12 cellular contexts compared by ENCODE assay signal in genomic region chr2:109185801-109186570, GRCh38. TPM values are rescaled to one million over a fixed set of nuclear protein-coding genes. Genes with fewer than 3 reads are reported as not detected.
DNase-seq lines count a peak whose midpoint lies in the region; ATAC-seq and TF ChIP-seq lines count a peak whose summit lies in the region.
"Had no signal": no experiment of that assay in that cellular context is flagged by ENCODE, and none has a peak within 500 bp of the region (broad histone marks: within the 10 kb centered on the region; RNA-seq: fewer than 3 reads in every experiment).

No MANE protein-coding gene starts in this region.

- H3K4me1 ChIP-seq in testis, result peaks cover 12% of the 10 kb centered on the region

- peak overlapping the region in 1 of 2 donors; percentile 51 for H3K27ac ChIP-seq in testis
- H3K27ac ChIP-seq: cardiac muscle cell had no signal

- no peaks in the 10 kb centered on the region for H3K36me3 Mint-ChIP-seq in T-helper 17 cell (ENCODE audit: low read depth)

- ATAC-seq in HG03045 (IDR thresholded peaks at IDR 0.05; ENCODE audit: unreplicated experiment) (no peak), GM19395 (IDR thresholded peaks at IDR 0.05; ENCODE audit: unreplicated experiment) (no peak), GM21619 (IDR thresholded peaks at IDR 0.05; ENCODE audit: unreplicated experiment) (no peak), T-helper 17 cell (no peak)
- ATAC-seq: activated CD8-positive, alpha-beta T cell treated with anti-CD3 and anti-CD28 coated beads for 36 hours had no signal

- TF ChIP-seq CTCF in epithelial cell of proximal tubule (conservative IDR thresholded peaks at IDR 0.05; ENCODE audit: low read depth, low read length) (no peak), testis (IDR thresholded peaks at IDR 0.05) (no peak)

- H3K4me3 ChIP-seq in MG63 (no peak overlapping the region), epithelial cell of proximal tubule (ENCODE audit: low read depth, low read length) (peak overlapping the region; percentile 0), testis (no peak overlapping the region)
- H3K4me3 ChIP-seq: cardiac muscle cell had no signal

- H3K27me3 ChIP-seq in MG63, result no peaks in the 10 kb centered on the region
- H3K27me3 ChIP-seq in testis, result no peaks in the 10 kb centered on the region
- H3K27me3 ChIP-seq: cardiac muscle cell had no signal

- no peaks in the 10 kb centered on the region for H3K4me1 Mint-ChIP-seq in T-helper 17 cell

- WGBS in testis, 2 donors, result 46 to 55% methylated on average over 16 of the region's 16 CpGs

- intact Hi-C loops in testis (cut with DNase I; ENCODE audit: low total_unique reads), result no loop called here

- no peak overlapping the region for H3K27ac Mint-ChIP-seq in T-helper 17 cell
- H3K27ac Mint-ChIP-seq: activated CD8-positive, alpha-beta T cell treated with anti-CD3 and anti-CD28 coated beads for 36 hours had no signal

- DNase-seq in MG63 (peak; percentile 75), epithelial cell of proximal tubule (ENCODE audit: low read depth) (peak; percentile 80), lung microvascular endothelial cell (ENCODE audit: low read depth in 2 of 2) (peak; percentile 64 to 75), testis (peak; percentile 49), T-helper 17 cell (no peak)
- DNase-seq: activated CD8-positive, alpha-beta T cell treated with anti-CD3 and anti-CD28 coated beads for 36 hours; DMS79; NCI-H2227 treated with DMSO at 0.1 percent for 48 hours had no signal

- TF ChIP-seq POLR2A in testis (IDR thresholded peaks at IDR 0.05), result no peak

- H3K36me3 ChIP-seq in MG63, result no peaks in the 10 kb centered on the region; the same call in 1 of the 2 replicates
- no peaks in the 10 kb centered on the region for H3K36me3 ChIP-seq in testis (ENCODE audit: low read depth, missing control alignments)
- H3K36me3 ChIP-seq: cardiac muscle cell had no signal

- H3K9me3 ChIP-seq in MG63 (no peaks in the 10 kb centered on the region), testis (no peaks in the 10 kb centered on the region), T-helper 17 cell (ENCODE audit: control insufficient read depth, low read length, poor library complexity, severe bottlenecking) (no peaks in the 10 kb centered on the region)

- no peak overlapping the region for H3K4me3 Mint-ChIP-seq in T-helper 17 cell
- H3K4me3 Mint-ChIP-seq: activated CD8-positive, alpha-beta T cell treated with anti-CD3 and anti-CD28 coated beads for 36 hours had no signal

- H3K27me3 Mint-ChIP-seq in T-helper 17 cell, result peaks cover 40% of the 10 kb centered on the region
- H3K27me3 Mint-ChIP-seq: activated CD8-positive, alpha-beta T cell treated with anti-CD3 and anti-CD28 coated beads for 36 hours had no signal

RNA-seq across cellular contexts. Expression of gene SH3RF3, which starts 57.0 kb away (rescaled TPM):
- total RNA-seq in MG63 (2014; rRNA removed; shearing (Covaris generic); ENCODE audit: low replicate concordance), result 0.22 and 0.82 TPM in 2 replicates
- 1.7 and 8.3 TPM in 2 replicates for total RNA-seq in epithelial cell of proximal tubule
- 4.8 and 7.3 TPM in 2 replicates for total RNA-seq in lung microvascular endothelial cell
- total RNA-seq in testis, result 10 to 100 TPM; 16.5 to 20.1 TPM
- polyA plus RNA-seq in testis (ENCODE audit: insufficient read depth, low read depth, low replicate concordance), result 9.3 TPM
- total RNA-seq in T-helper 17 cell, result under 1 TPM; 0.16 to 0.27 TPM

Comparison
In these comparisons a context has a peak if more than half of its experiments do, and no peak if none do; other contexts are left out.
1. DNase-seq: peak in MG63 (single experiment), epithelial cell of proximal tubule (single experiment), lung microvascular endothelial cell (2 of 2) and testis (single experiment); none in T-helper 17 cell (0 of 3).